In the genomic region with DNA sequence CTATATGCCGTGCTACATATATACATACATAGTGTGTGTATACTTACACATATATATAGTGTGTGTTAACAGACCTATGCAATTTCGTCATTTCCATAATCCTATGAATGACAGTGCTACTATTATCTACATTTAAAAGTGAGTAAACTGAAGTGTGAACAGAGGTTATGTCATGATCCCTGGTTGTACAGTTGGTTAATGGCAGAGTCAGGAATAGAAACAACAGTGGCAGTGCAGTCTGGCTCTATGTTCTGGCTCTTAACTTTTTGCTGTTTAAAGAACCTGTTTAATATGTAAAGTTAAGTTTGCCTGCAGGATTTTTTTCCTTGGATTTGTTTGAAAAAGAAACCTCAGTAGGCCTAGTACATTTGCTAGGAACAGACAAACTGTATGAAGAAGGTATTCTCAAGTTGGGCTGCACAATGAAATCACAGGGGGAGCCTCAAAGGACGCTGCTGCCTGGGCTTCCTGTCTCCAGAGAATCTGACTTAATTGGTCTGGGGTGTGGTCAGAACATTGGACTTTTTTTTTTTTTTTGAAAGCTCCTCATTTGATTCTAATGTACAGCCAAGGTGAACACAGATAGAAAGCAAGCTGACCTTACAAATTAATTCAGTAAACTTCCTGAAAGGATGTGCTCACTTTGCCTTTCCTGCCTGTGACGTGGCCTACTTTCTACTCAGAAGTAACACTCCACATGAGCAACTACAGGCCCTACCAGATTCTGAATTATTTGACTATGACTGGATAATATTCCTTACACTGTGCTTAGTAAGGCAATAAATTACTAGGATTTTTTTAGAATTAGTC, we compare ENCODE assay signal across 12 cellular contexts. TPM values are rescaled to one million over a fixed set of nuclear protein-coding genes. Genes with fewer than 3 reads are reported as not detected.
DNase-seq lines count a peak whose midpoint lies in the region; ATAC-seq, FAIRE-seq and TF ChIP-seq lines count a peak whose summit lies in the region.
"Had no signal": no experiment of that assay in that cellular context is flagged by ENCODE, and none has a peak within 500 bp of the region (broad histone marks: within the 10 kb centered on the region; RNA-seq: fewer than 3 reads in every experiment).

No MANE protein-coding gene starts in this region.

- H3K9me3 Mint-ChIP-seq in MCF 10A (ENCODE audit: unreplicated experiment), result no peaks in the 10 kb centered on the region

- H3K4me2 ChIP-seq in PC-9, result no peak overlapping the region

- H3K4me1 ChIP-seq in pancreas (peaks cover 4 to 16% (median 8%) of the 10 kb centered on the region in 3 donors), PC-9 (replicated peaks; ENCODE audit: insufficient read depth) (no peaks in the 10 kb centered on the region; the same call in 1 of the 2 replicates)

- DNase-seq in DMS153 treated with DMSO at 0.1 percent for 48 hours (lab: John Stamatoyannopoulos, UW; ENCODE audit: unreplicated experiment) (peak; percentile 36), NCI-H748 (lab: John Stamatoyannopoulos, UW; ENCODE audit: unreplicated experiment) (peak; percentile 95), fibroblast of pulmonary artery (ENCODE audit: low read depth) (peak; percentile 15), pancreas (peak in 1 of 6 donors; percentile 15), PC-9 (no peak), MCF 10A (ENCODE audit: unreplicated experiment) (no peak)
- DNase-seq: Calu3, KBM-7 had no signal

- H3K36me3 ChIP-seq in pancreas, result no peaks in the 10 kb centered on the region
- H3K36me3 ChIP-seq in PC-9 (ENCODE audit: low read depth), result no peaks in the 10 kb centered on the region
- H3K36me3 ChIP-seq: suprapubic skin had no signal

- no peak overlapping the region for H3K4me3 ChIP-seq in fibroblast of pulmonary artery (replicated peaks; ENCODE audit: low read depth, low read length)
- H3K4me3 ChIP-seq in pancreas, result no peak overlapping the region
- H3K4me3 ChIP-seq in PC-9, result no peak overlapping the region
- H3K4me3 ChIP-seq: suprapubic skin had no signal

- H3K79me2 ChIP-seq in PC-9 (ENCODE audit: low read depth), result no peaks in the 10 kb centered on the region

- BruUV-seq in PC-9 (replicated peaks; lab: Mats Ljungman, UMichigan) (no TSS peak), MCF 10A (replicated peaks; lab: Mats Ljungman, UMichigan) (no TSS peak)

- 0 out of 2 replicates have a peak, but pooled peaks cover under 1% of the 10 kb centered on the region for H3F3A ChIP-seq in PC-9 (ENCODE audit: insufficient read depth, low read depth)

- POLR2A ChIA-PET in PC-9 (lab: Charles Lee; ENCODE audit: unreplicated experiment), result no interaction called here
- POLR2A ChIA-PET in MCF 10A (lab: Yijun Ruan, JAX), result interaction anchor here (0.7 kb wide), 1 partner anchor 10 kb away, joined by 3 read pairs; no protein-coding TSS in a partner anchor

- H3K9me3 ChIP-seq in pancreas (no peaks in the 10 kb centered on the region), PC-9 (ENCODE audit: insufficient read depth, low read depth) (no peaks in the 10 kb centered on the region)
- H3K9me3 ChIP-seq: suprapubic skin had no signal

- no peak overlapping the region for H3K27ac Mint-ChIP-seq in MCF 10A (ENCODE audit: low read depth, unreplicated experiment)
- H3K27ac Mint-ChIP-seq: activated T-helper 1 cell treated with anti-CD3 and anti-CD28 coated beads, Interleukin-12 subunit alpha, Interleukin-12 subunit beta, Interleukin-2, Interleukin-4 antibody, amounts not matched to agents 30 ng/mL and 10 ng/mL and 1 ng/mL, durations not matched to agents 14 hours and 24 hours and 36 hours had no signal

- H3K27me3 ChIP-seq in pancreas (no peaks in the 10 kb centered on the region), PC-9 (ENCODE audit: insufficient read depth, low read depth) (peaks cover 5% of the 10 kb centered on the region; the same call in 1 of the 2 replicates)
- H3K27me3 ChIP-seq: suprapubic skin had no signal

- no peaks in the 10 kb centered on the region for H3K9me2 ChIP-seq in PC-9 (ENCODE audit: insufficient read depth)

- H3K4me3 Mint-ChIP-seq in MCF 10A (ENCODE audit: unreplicated experiment), result no peak overlapping the region
- H3K4me3 Mint-ChIP-seq: activated T-helper 1 cell treated with anti-CD3 and anti-CD28 coated beads, Interleukin-12 subunit alpha, Interleukin-12 subunit beta, Interleukin-2, Interleukin-4 antibody, amounts not matched to agents 30 ng/mL and 10 ng/mL and 1 ng/mL, durations not matched to agents 14 hours and 24 hours and 36 hours had no signal

- peaks cover 4% of the 10 kb centered on the region for H3K36me3 Mint-ChIP-seq in MCF 10A (ENCODE audit: insufficient read depth, unreplicated experiment)

- ATAC-seq in pancreas (peak; percentile 58 to 80 (median 70)), HG03354 (IDR thresholded peaks at IDR 0.05; ENCODE audit: poor library complexity, severe bottlenecking, unreplicated experiment) (no peak), HG03097 (IDR thresholded peaks at IDR 0.05; ENCODE audit: low FRiP score, unreplicated experiment) (no peak)

- CTCF ChIA-PET in PC-9 (lab: Charles Lee), result no interaction called here
- CTCF ChIA-PET in MCF 10A (lab: Yijun Ruan, JAX), result interaction anchor here (0.5 to 0.7 kb wide), 3 partner anchors 227 to 1058 kb away, joined by 3 to 5 read pairs (median 4); no protein-coding TSS in a partner anchor

- TF ChIP-seq CTCF in fibroblast of pulmonary artery (IDR thresholded peaks at IDR 0.05; ENCODE audit: low read length, missing control alignments) (no peak), pancreas (IDR thresholded peaks at IDR 0.05) (no peak), PC-9 (conservative IDR thresholded peaks at IDR 0.05) (no peak), MCF 10A (IDR thresholded peaks at IDR 0.05; ENCODE audit: unreplicated experiment) (no peak)

- no peaks in the 10 kb centered on the region for H4K20me1 ChIP-seq in PC-9 (ENCODE audit: insufficient read depth)

- H3K4me1 Mint-ChIP-seq in MCF 10A (ENCODE audit: insufficient read depth, unreplicated experiment), result peaks cover 7% of the 10 kb centered on the region

- peak overlapping the region in 2 of 4 donors; percentile 45 to 57 for H3K27ac ChIP-seq in pancreas
- no peak overlapping the region for H3K27ac ChIP-seq in PC-9
- H3K27ac ChIP-seq: suprapubic skin had no signal

- intact Hi-C loops in pancreas (cut with DNase I) (no loop called here), PC-9 (cut with micrococcal nuclease; ENCODE audit: unreplicated experiment) (no loop called here), MCF 10A (cut with micrococcal nuclease) (no loop called here)

- H2AFZ ChIP-seq in PC-9, result no peak overlapping the region

- FAIRE-seq in pancreas (lab: Jason Lieb, UNC), result no peak

- 57 to 63% methylated on average over 4 of the region's 4 CpGs for WGBS in pancreas, 2 donors

- H3K27me3 Mint-ChIP-seq in MCF 10A (ENCODE audit: insufficient read depth, unreplicated experiment), result no peaks in the 10 kb centered on the region

RNA-seq across cellular contexts. Expression of a gene that starts 29.4 kb away (rescaled TPM):
- total RNA-seq in pancreas (10 to 100 TPM; 12.8 to 18.7 (median 14.6) TPM), PC-9 (2021) (not detected in 2 replicates), MCF 10A (2022) (5.9 and 8.2 TPM in 2 replicates)
- polyA plus RNA-seq in pancreas, result 1 to 10 TPM; 4.5 to 5.4 TPM

Comparison
In these comparisons a context has a peak if more than half of its experiments do, and no peak if none do; other contexts are left out.
1. DNase-seq: peak in DMS153 treated with DMSO at 0.1 percent for 48 hours (single experiment), NCI-H748 (single experiment) and fibroblast of pulmonary artery (single experiment); none in PC-9 (0 of 2) and MCF 10A (single experiment).
2. ATAC-seq: peak in pancreas (4 of 4); none in HG03354 (single experiment) and HG03097 (single experiment).